ENCODE assay signal across 9 cellular contexts in the genomic region with DNA sequence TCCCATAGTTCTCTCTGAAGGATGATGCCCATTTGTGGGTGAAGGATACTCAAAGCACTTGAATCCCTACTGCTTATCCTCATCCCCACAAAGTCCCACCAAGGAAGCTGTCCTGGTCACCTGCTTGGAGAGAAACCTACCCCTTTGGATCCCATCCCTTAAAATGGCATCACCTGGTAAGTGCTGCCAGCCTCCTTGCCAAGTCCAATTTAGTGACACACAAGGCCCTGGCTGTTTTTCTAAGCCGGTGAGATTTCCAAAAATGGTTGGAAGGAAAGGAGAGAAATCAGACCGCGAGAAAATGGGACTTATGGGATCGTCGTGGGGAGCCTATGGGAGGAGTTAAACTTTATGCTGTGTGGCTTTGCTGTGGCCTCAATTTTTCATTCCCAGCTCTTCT.
"Had no signal": no experiment of that assay in that cellular context is flagged by ENCODE, and none has a peak within 500 bp of the region (broad histone marks: within the 10 kb centered on the region; RNA-seq: fewer than 3 reads in every experiment).

No MANE protein-coding gene starts in this region.

- H3K27ac ChIP-seq: GM23248, HL-60 had no signal

- H2AFZ ChIP-seq: GM23248 had no signal

- H3K9me3 Mint-ChIP-seq: HFFc6 had no signal

- H3K4me3 Mint-ChIP-seq: HFFc6 had no signal

- H3K36me3 ChIP-seq: HAP-1 had no signal

- H3K4me3 ChIP-seq: GM23248, HAP-1, K562 had no signal

- H3K4me1 ChIP-seq: HAP-1 had no signal

- H3K27ac Mint-ChIP-seq: HFFc6 had no signal

- H3K9me3 ChIP-seq: HAP-1 had no signal

- DNase-seq: GM23248, GOT3, H7, HFFc6, IMR-90 had no signal

- ATAC-seq: HCT116, K562 had no signal
